Comparison of ENCODE assay signal across 9 cellular contexts in the genomic region with DNA sequence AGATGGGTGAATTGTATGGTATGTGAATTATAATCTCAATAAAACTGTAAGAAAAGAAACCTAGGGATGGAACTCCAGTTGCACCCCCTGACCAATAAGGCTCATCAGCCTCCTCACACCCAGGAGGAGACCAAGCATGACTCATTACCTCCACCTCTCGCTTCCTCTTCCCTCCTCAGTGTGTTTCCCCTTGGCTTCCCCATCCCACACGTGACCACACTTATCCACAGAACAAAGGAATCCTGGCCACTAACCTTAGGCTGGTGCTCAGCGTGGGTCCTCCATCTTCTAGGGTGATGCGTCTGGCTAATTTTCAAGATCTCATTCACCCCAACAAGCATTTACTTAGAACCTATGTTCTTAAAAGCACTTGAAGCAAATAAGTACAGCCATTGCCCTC.
DNase-seq lines count a peak whose midpoint lies in the region; ATAC-seq lines count a peak whose summit lies in the region.
"Had no signal": no experiment of that assay in that cellular context is flagged by ENCODE, and none has a peak within 500 bp of the region (broad histone marks: within the 10 kb centered on the region; RNA-seq: fewer than 3 reads in every experiment).

No MANE protein-coding gene starts in this region.

- peak; percentile 34 for ATAC-seq in HG02798 (IDR thresholded peaks at IDR 0.05; ENCODE audit: poor library complexity, unreplicated experiment)

- H3K9me3 Mint-ChIP-seq in T-helper 1 cell treated with Interleukin-12 subunit alpha and Interleukin-12 subunit beta and Interleukin-4 antibody, amounts not matched to agents 30 μg/mL and 1 μg/mL, for 36 hours = peaks cover 17% of the 10 kb centered on the region

- H3K36me3 Mint-ChIP-seq in T-helper 1 cell treated with Interleukin-12 subunit alpha and Interleukin-12 subunit beta and Interleukin-4 antibody, amounts not matched to agents 30 μg/mL and 1 μg/mL, for 36 hours (ENCODE audit: low read depth) = peaks cover 4% of the 10 kb centered on the region

- DNase-seq in ecto neural progenitor cell (ENCODE audit: low spot score) = peak; percentile 35
- DNase-seq in stimulated activated CD8-positive, alpha-beta memory T cell treated with anti-CD3 and anti-CD28 coated beads, Interleukin-4, amount 100 ng/mL, for 48 hours = peak; percentile 59
- no peak for DNase-seq in superior temporal gyrus (ENCODE audit: extremely low spot score)
- no peak for DNase-seq in NCI-H2171 (lab: John Stamatoyannopoulos, UW)
- DNase-seq in 8988T = no peak
- DNase-seq: NCI-H2081 treated with DMSO at 0.1 percent for 48 hours, T-helper 9 cell had no signal

- peak overlapping the region; percentile 47 for H3K27ac Mint-ChIP-seq in T-helper 1 cell treated with Interleukin-12 subunit alpha and Interleukin-12 subunit beta and Interleukin-4 antibody, amounts not matched to agents 30 μg/mL and 1 μg/mL, for 36 hours

- H3K4me1 Mint-ChIP-seq in T-helper 1 cell treated with Interleukin-12 subunit alpha and Interleukin-12 subunit beta and Interleukin-4 antibody, amounts not matched to agents 30 μg/mL and 1 μg/mL, for 36 hours (ENCODE audit: low read depth) = peaks cover 14% of the 10 kb centered on the region

- H3K27me3 Mint-ChIP-seq in T-helper 1 cell treated with Interleukin-12 subunit alpha and Interleukin-12 subunit beta and Interleukin-4 antibody, amounts not matched to agents 30 μg/mL and 1 μg/mL, for 36 hours (ENCODE audit: low read depth) = peaks cover 38% of the 10 kb centered on the region

- no peak overlapping the region for H3K4me3 Mint-ChIP-seq in T-helper 1 cell treated with Interleukin-12 subunit alpha and Interleukin-12 subunit beta and Interleukin-4 antibody, amounts not matched to agents 30 μg/mL and 1 μg/mL, for 36 hours

Comparison
In these comparisons a context has a peak if more than half of its experiments do, and no peak if none do; other contexts are left out.
1. DNase-seq: peak in ecto neural progenitor cell (single experiment) and stimulated activated CD8-positive, alpha-beta memory T cell treated with anti-CD3 and anti-CD28 coated beads, Interleukin-4, amount 100 ng/mL, for 48 hours (single experiment); none in superior temporal gyrus (single experiment), NCI-H2171 (single experiment) and 8988T (single experiment).